ENCODE assay signal across 8 cellular contexts in genomic region chr7:129949292-129950133, GRCh38. TPM values are rescaled to one million over a fixed set of nuclear protein-coding genes. Genes with fewer than 3 reads are reported as not detected.
A peak's percentile ranks its signal among the peaks of the same experiment; 100 is the strongest.
DNase-seq lines count a peak whose midpoint lies in the region; ATAC-seq and TF ChIP-seq lines count a peak whose summit lies in the region.

No MANE protein-coding gene starts in this region.

- peaks cover 7% of the 10 kb centered on the region; the same call in 1 of the 2 replicates for H4K20me1 ChIP-seq in OCI-LY7 (ENCODE audit: insufficient read depth, low read length)

- peak overlapping the region; percentile 67; the same call in 1 of the 2 replicates for H2AFZ ChIP-seq in OCI-LY7 (ENCODE audit: low read length)

- POLR2A ChIA-PET in OCI-LY7 (lab: Charles Lee) = interaction anchor here (0.5 to 1.5 kb wide), 8 partner anchors 9 to 443 kb away, joined by 3 to 6 read pairs (median 4); no protein-coding TSS in a partner anchor

- H3K27me3 ChIP-seq in colonic mucosa = no peaks in the 10 kb centered on the region
- no peaks in the 10 kb centered on the region for H3K27me3 ChIP-seq in left lung
- H3K27me3 ChIP-seq in testis = no peaks in the 10 kb centered on the region

- TSS peak; percentile 54 for BruUV-seq in OCI-LY7 (replicated peaks; lab: Mats Ljungman, UMichigan)

- peak; percentile 14 for ATAC-seq in HG03039 (IDR thresholded peaks at IDR 0.05; ENCODE audit: unreplicated experiment)
- peak; percentile 24 for ATAC-seq in left lung

- peak overlapping the region; percentile 15 to 99 for H3K9ac ChIP-seq in colonic mucosa (ENCODE audit: low read depth in 2 of 2, low read length in 2 of 2)

- TF ChIP-seq POLR2A in testis (IDR thresholded peaks at IDR 0.05) = no peak

- H3K9me3 ChIP-seq in OCI-LY7 (ENCODE audit: low read length) = no peaks in the 10 kb centered on the region
- H3K9me3 ChIP-seq in colonic mucosa = no peaks in the 10 kb centered on the region
- no peaks in the 10 kb centered on the region for H3K9me3 ChIP-seq in left lung
- no peaks in the 10 kb centered on the region for H3K9me3 ChIP-seq in testis

- intact Hi-C loops in OCI-LY7 (cut with micrococcal nuclease; ENCODE audit: unreplicated experiment) = no loop called here
- intact Hi-C loops in colonic mucosa (cut with DNase I) = no loop called here
- intact Hi-C loops in left lung (cut with DNase I) = no loop called here
- intact Hi-C loops in testis (cut with DNase I; ENCODE audit: low total_unique reads) = loop anchor here (10.0 kb wide), 1 partner anchor 115 kb away; no protein-coding TSS in a partner anchor

- CTCF ChIA-PET in OCI-LY7 (lab: Charles Lee; ENCODE audit: unreplicated experiment) = interaction anchor here (0.8 kb wide), 1 partner anchor 16 kb away, joined by 3 read pairs; no protein-coding TSS in a partner anchor

- peak overlapping the region; percentile 82 for H3K27ac ChIP-seq in OCI-LY7 (ENCODE audit: low read depth, low read length, poor library complexity, severe bottlenecking)
- H3K27ac ChIP-seq in colonic mucosa = peak overlapping the region; percentile 96
- H3K27ac ChIP-seq in left lung = peak overlapping the region; percentile 96 to 97
- H3K27ac ChIP-seq in testis = peak overlapping the region; percentile 98 to 99

- no peak for TF ChIP-seq CTCF in OCI-LY7 (conservative IDR thresholded peaks at IDR 0.05; ENCODE audit: low read length)
- TF ChIP-seq CTCF in colonic mucosa (IDR thresholded peaks at IDR 0.05) = no peak
- no peak for TF ChIP-seq CTCF in left lung (IDR thresholded peaks at IDR 0.05)
- TF ChIP-seq CTCF in testis (IDR thresholded peaks at IDR 0.05) = no peak

- no peaks in the 10 kb centered on the region; the same call in 1 of the 2 replicates for H3K36me3 ChIP-seq in OCI-LY7 (ENCODE audit: insufficient read depth, low read length)
- no peaks in the 10 kb centered on the region for H3K36me3 ChIP-seq in colonic mucosa
- no peaks in the 10 kb centered on the region for H3K36me3 ChIP-seq in left lung
- H3K36me3 ChIP-seq in testis (ENCODE audit: low read depth, missing control alignments) = no peaks in the 10 kb centered on the region

- peak overlapping the region; percentile 97 for H3K4me2 ChIP-seq in OCI-LY7 (ENCODE audit: low read length)

- WGBS in testis, 2 donors = 12% methylated on average over 10 of the region's 10 CpGs

- peak; percentile 59 for DNase-seq in A172 (ENCODE audit: low spot score)
- DNase-seq in OCI-LY7 (ENCODE audit: low spot score) = peak; percentile 26
- peak; percentile 32 for DNase-seq in colonic mucosa
- no peak for DNase-seq in left lung
- DNase-seq in testis = peak; percentile 34
- no peak for DNase-seq in NCI-H1694 (lab: John Stamatoyannopoulos, UW)

- H3K79me2 ChIP-seq in OCI-LY7 (ENCODE audit: insufficient read depth, low read depth, low read length) = peaks cover 71% of the 10 kb centered on the region

- H3K9me2 ChIP-seq in OCI-LY7 (ENCODE audit: insufficient read depth, low read length) = no peaks in the 10 kb centered on the region

- peaks cover 26% of the 10 kb centered on the region for H3K4me1 ChIP-seq in OCI-LY7 (ENCODE audit: insufficient read depth, low read length, poor library complexity, severe bottlenecking)
- no peaks in the 10 kb centered on the region for H3K4me1 ChIP-seq in colonic mucosa
- H3K4me1 ChIP-seq in left lung = peaks cover 23 to 55% of the 10 kb centered on the region in 2 donors
- H3K4me1 ChIP-seq in testis = peaks cover 32% of the 10 kb centered on the region

- peak overlapping the region; percentile 95 for H3K4me3 ChIP-seq in GM08714 (ENCODE audit: low read length)
- H3K4me3 ChIP-seq in OCI-LY7 (ENCODE audit: low read depth, low read length, poor library complexity, severe bottlenecking) = peak overlapping the region; percentile 81
- H3K4me3 ChIP-seq in colonic mucosa = peak overlapping the region; percentile 63
- H3K4me3 ChIP-seq in left lung = peak overlapping the region; percentile 78 to 92
- H3K4me3 ChIP-seq in testis = peak overlapping the region; percentile 98 to 99

RNA-seq across cellular contexts. Expression of gene UBE2H, which starts 3.2 kb away (rescaled TPM):
- 77.7 and 94.8 TPM in 2 replicates for total RNA-seq in A172 (2014; rRNA removed; shearing (Covaris generic))
- 12.7 and 15.0 TPM in 2 replicates for total RNA-seq in OCI-LY7 (2014; rRNA removed; shearing (Covaris generic))
- total RNA-seq in OCI-LY7 (2022) = 35.3 and 41.4 TPM in 2 replicates
- total RNA-seq in colonic mucosa = 10 to 100 TPM; 38.4 to 65.8 TPM
- 100 to 1,000 TPM in 1 of 2 donors, 10 to 100 TPM in 1; 58.7 to 121 TPM for total RNA-seq in left lung
- total RNA-seq in testis = 100 to 1,000 TPM; 126 to 130 TPM
- polyA plus RNA-seq in testis (ENCODE audit: insufficient read depth, low read depth, low replicate concordance) = 93.5 TPM

Comparison
In these comparisons a context has a peak if more than half of its experiments do, and no peak if none do; other contexts are left out.
1. DNase-seq: peak in A172 (single experiment), OCI-LY7 (single experiment), colonic mucosa (single experiment) and testis (single experiment); none in left lung (0 of 2) and NCI-H1694 (single experiment).
2. Peak in every context shown above with its lines, with median percentiles within 50 percentile points of each other: H3K4me3 ChIP-seq and H3K27ac ChIP-seq.